In genomic region chr21:45643021-45643980, GRCh38 we compare ENCODE assay signal across 8 cellular contexts. TPM values are rescaled to one million over a fixed set of nuclear protein-coding genes. Genes with fewer than 3 reads are reported as not detected.
DNase-seq lines count a peak whose midpoint lies in the region; ATAC-seq, FAIRE-seq and TF ChIP-seq lines count a peak whose summit lies in the region.

PCBP3 (plus strand) TSS chr21:45643725; CDS start chr21:45850086, 206,361 bp downstream.

- no peak for TF ChIP-seq RAD21 in H1 (IDR thresholded peaks at IDR 0.05 in 1 of 2, conservative IDR thresholded peaks at IDR 0.05 in 1 of 2; ENCODE audit: low read depth in 2 of 2, low read length in 2 of 2)

- peaks cover 6% of the 10 kb centered on the region; the same call in 1 of the 2 replicates for H3K23me2 ChIP-seq in H1 (ENCODE audit: low read depth, low read length)

- no peak for TF ChIP-seq EP300 in H1 (IDR thresholded peaks at IDR 0.05; ENCODE audit: borderline replicate concordance in 1 of 2, low read depth in 2 of 2, low read length in 2 of 2)

- peaks cover 2 to 35% (median 24%) of the 10 kb centered on the region in 4 experiments for H3K27me3 ChIP-seq in H1 (replicated peaks in 1 of 4; ENCODE audit: control insufficient read depth in 3 of 4, extremely low read depth in 1 of 4, insufficient read depth in 3 of 4, low read length in 3 of 4)

- peak in 1 of 2 experiments; percentile 49; a peak in 1 of 3 replicates for TF ChIP-seq POLR2A in H1 (IDR thresholded peaks at IDR 0.05; ENCODE audit: control extremely low read depth in 1 of 2, low read depth in 2 of 2, low read length in 2 of 2)

- no peak within 1 kb of the TSS for H4K91ac ChIP-seq in H1 (replicated peaks; ENCODE audit: insufficient read length, low read length)

- POLR2A ChIA-PET in H1 (lab: Charles Lee; ENCODE audit: partially characterized antibody) = no interaction called here

- TF ChIP-seq CTCF in AG09309 (IDR thresholded peaks at IDR 0.05; ENCODE audit: control insufficient read depth, insufficient read depth, low read depth, low read length, missing control alignments) (no peak), H1 (IDR thresholded peaks at IDR 0.05; ENCODE audit: control extremely low read depth in 1 of 3, insufficient read depth in 1 of 3, low read depth in 1 of 3, low read length in 3 of 3) (no peak)

- H3K4ac ChIP-seq in H1 (replicated peaks; ENCODE audit: insufficient read length, low read depth, low read length) = no peak within 1 kb of the TSS

- H2BK15ac ChIP-seq in H1 (ENCODE audit: low read length) = no peak within 1 kb of the TSS

- H3K4me2 ChIP-seq in H1 (ENCODE audit: insufficient read depth in 1 of 2, low read depth in 2 of 2, low read length in 2 of 2) = peak within 1 kb of the TSS; percentile 65 to 71

- CTCF ChIA-PET in H1 (lab: Charles Lee; ENCODE audit: partially characterized antibody) = no interaction called here

- H3K18ac ChIP-seq in H1 (ENCODE audit: extremely low read depth, low read length) = no peak within 1 kb of the TSS

- H3K23ac ChIP-seq in H1 (ENCODE audit: insufficient read length) = no peak within 1 kb of the TSS

- no peaks in the 10 kb centered on the region for H3K9me3 ChIP-seq in H1 (ENCODE audit: insufficient read depth in 2 of 2, low read depth in 1 of 2, low read length in 1 of 2)
- no peaks in the 10 kb centered on the region for H3K9me3 ChIP-seq in mesodermal cell (ENCODE audit: control insufficient read depth, low read length)

- no peak within 1 kb of the TSS for H2AK5ac ChIP-seq in H1 (ENCODE audit: low read depth, low read length)

- no peak within 1 kb of the TSS for H2BK5ac ChIP-seq in H1 (ENCODE audit: low read depth, low read length)

- peaks cover 3 to 9% of the 10 kb centered on the region in 2 experiments for H4K20me1 ChIP-seq in H1 (replicated peaks in 1 of 2; ENCODE audit: control insufficient read depth in 1 of 2, insufficient read depth in 2 of 2, low read length in 2 of 2)

- H2BK20ac ChIP-seq in H1 (ENCODE audit: low read length) = no peak within 1 kb of the TSS

- ATAC-seq in GM19035 (IDR thresholded peaks at IDR 0.05; ENCODE audit: unreplicated experiment) (peak; percentile 76), HG03457 (IDR thresholded peaks at IDR 0.05; ENCODE audit: unreplicated experiment) (peak; percentile 50)

- peaks cover 2 to 8% (median 6%) of the 10 kb centered on the region in 4 experiments; a peak in 4 of 7 replicates for H3K4me1 ChIP-seq in H1 (replicated peaks in 1 of 4; ENCODE audit: control insufficient read depth in 3 of 4, insufficient read depth in 4 of 4, low read length in 3 of 4)
- peaks cover 10% of the 10 kb centered on the region for H3K4me1 ChIP-seq in mesodermal cell (ENCODE audit: control insufficient read depth, insufficient read depth, low read length, poor library complexity, severe bottlenecking)

- H3K79me1 ChIP-seq in H1 (ENCODE audit: low read depth, low read length) = no peaks in the 10 kb centered on the region

- no peak within 1 kb of the TSS for H2BK12ac ChIP-seq in H1 (ENCODE audit: low read depth, low read length)

- H3K56ac ChIP-seq in H1 (replicated peaks; ENCODE audit: insufficient read length, low read depth, low read length) = no peak within 1 kb of the TSS

- 0 out of 2 replicates have a peak within 1 kb of the TSS, but pooled peaks have one; percentile 19 for H4K8ac ChIP-seq in H1 (ENCODE audit: extremely low read depth, insufficient read depth, low read length)

- H3K4me3 ChIP-seq in AG09309 (ENCODE audit: control insufficient read depth, low read depth, low read length) (peak within 1 kb of the TSS; percentile 33), H1 (ENCODE audit: extremely low read depth in 1 of 4, insufficient read depth in 2 of 4, low read depth in 3 of 4, low read length in 4 of 4) (peak within 1 kb of the TSS; percentile 42 to 71 (median 52)), mesodermal cell (ENCODE audit: extremely low read depth, insufficient read depth, low read length, poor library complexity, severe bottlenecking) (peak within 1 kb of the TSS; percentile 36)

- no peak within 1 kb of the TSS for H2AFZ ChIP-seq in H1 (ENCODE audit: low read length)

- H3K79me2 ChIP-seq in H1 (ENCODE audit: control insufficient read depth in 1 of 2, insufficient read depth in 2 of 2, low read length in 2 of 2) = peaks cover 0 to 2% of the 10 kb centered on the region in 2 experiments; a peak in 1 of 4 replicates

- peak within 1 kb of the TSS in 2 of 4 experiments; percentile 40 to 52; a peak in 3 of 7 replicates for H3K9ac ChIP-seq in H1 (replicated peaks in 1 of 4; ENCODE audit: extremely low read depth in 1 of 4, low read depth in 3 of 4, low read length in 3 of 4)

- DNase-seq in AG09309 (ENCODE audit: low read depth) = peak; percentile 45
- DNase-seq in NCI-H748 treated with DMSO at 0.1 percent for 48 hours (lab: John Stamatoyannopoulos, UW) = peak; percentile 91
- DNase-seq in activated CD8-positive, alpha-beta memory T cell treated with anti-CD3 and anti-CD28 coated beads for 48 hours (ENCODE audit: low read depth in 2 of 3, low spot score in 2 of 3) = peak; percentile 81 to 98 (median 94)
- peak; percentile 86 to 99 for DNase-seq in H1 (ENCODE audit: low read depth in 1 of 2, low spot score in 2 of 2)
- peak; percentile 68 for DNase-seq in stimulated activated CD8-positive, alpha-beta memory T cell treated with anti-CD3 and anti-CD28 coated beads, Interleukin-12 subunit alpha, Interleukin-12 subunit beta, amount 100 ng/mL, for 4 hours (ENCODE audit: low read depth)

- no peak within 1 kb of the TSS for H3K14ac ChIP-seq in H1 (ENCODE audit: insufficient read length)

- H3K36me3 ChIP-seq in H1 (ENCODE audit: control insufficient read depth in 2 of 4, insufficient read depth in 4 of 4, low read length in 3 of 4) = no peaks in the 10 kb centered on the region
- H3K36me3 ChIP-seq in mesodermal cell (ENCODE audit: control insufficient read depth, insufficient read depth, low read length) = no peaks in the 10 kb centered on the region

- H4K5ac ChIP-seq in H1 (ENCODE audit: insufficient read length, low read depth, low read length) = no peak within 1 kb of the TSS

- 4% methylated on average over 11 of the region's 120 CpGs; no CpG with 5 or more reads in 1 of the 2 experiments for WGBS in H1 (ENCODE audit: extremely low coverage in 1 of 2, insufficient coverage in 1 of 2, insufficient read length in 1 of 2, insufficient replicate concordance in 2 of 2, low coverage in 1 of 2, low lambda C conversion rate in 2 of 2, missing lambda C conversion rate in 1 of 2), 2 experiments
- 0% methylated on average over 49 to 83 of the region's 120 CpGs for WGBS in mesodermal cell (ENCODE audit: insufficient coverage in 2 of 2), 2 experiments

- H2BK120ac ChIP-seq in H1 (replicated peaks; ENCODE audit: low read depth, low read length) = no peak within 1 kb of the TSS

- H3K27ac ChIP-seq in H1 (ENCODE audit: low read depth, low read length) = no peak within 1 kb of the TSS
- H3K27ac ChIP-seq in mesodermal cell (ENCODE audit: low read depth, low read length, severe bottlenecking) = no peak within 1 kb of the TSS

- FAIRE-seq in H1 (lab: Jason Lieb, UNC) = no peak

TF ChIP-seq in H1, 55 proteins besides CTCF, POLR2A, EP300 and RAD21:
- TF ChIP-seq MAX (IDR thresholded peaks at IDR 0.05) (no peak), CREB1 (IDR thresholded peaks at IDR 0.05) (peak; percentile 38), E2F6 (IDR thresholded peaks at IDR 0.05) (peak; percentile 41; the same call in 1 of the 2 replicates), EGR1 (IDR thresholded peaks at IDR 0.05; ENCODE audit: borderline replicate concordance, low read depth, low read length) (peak; percentile 17; the same call in 1 of the 2 replicates), RXRA (IDR thresholded peaks at IDR 0.05; ENCODE audit: insufficient read depth, low read depth, low read length) (no peak), TBP (IDR thresholded peaks at IDR 0.05; ENCODE audit: low read depth, low read length) (peak; percentile 43; the same call in 1 of the 2 replicates), SP2 (IDR thresholded peaks at IDR 0.05; ENCODE audit: low read length) (no peak), CEBPB (IDR thresholded peaks at IDR 0.05; ENCODE audit: low read depth, low read length) (no peak), NRF1 (IDR thresholded peaks at IDR 0.05; ENCODE audit: low read depth, low read length) (peak; percentile 6; the same call in 1 of the 2 replicates), SP1 (IDR thresholded peaks at IDR 0.05; ENCODE audit: low read depth, low read length) (0 out of 2 replicates have a peak, but pooled peaks have one; percentile 22), CBX5 (IDR thresholded peaks at IDR 0.05; ENCODE audit: low read depth, low read length) (no peak), TAF1 (IDR thresholded peaks at IDR 0.05; ENCODE audit: low read depth, low read length) (peak; percentile 75), PHF8 (conservative IDR thresholded peaks at IDR 0.05; ENCODE audit: low read depth, low read length) (peak; percentile 27; the same call in 1 of the 2 replicates)

RNA-seq across cellular contexts. Expression of gene PCBP3, which starts in this region (rescaled TPM):
- 6.3 TPM in 2 replicates for total RNA-seq in H1 (2021; fragmentation: NEBNext Ultra II Directional; extraction: Animal tissue kit (Norgen Biotek cat#: 25700))
- polyA plus RNA-seq in H1 (2011; rRNA removed) = 3.5 and 7.3 TPM in 2 replicates
- polyA plus RNA-seq in H1 (2011; cell fraction: cytosol; rRNA removed) = 3.1 TPM
- 12.8 TPM for polyA plus RNA-seq in H1 (2011; cell fraction: nucleus; rRNA removed)
- 7.9 to 9.2 TPM (median 8.4 TPM) in 4 replicates for polyA plus RNA-seq in H1 (2012, experiment 1 of 2)
- 6.9 TPM for polyA plus RNA-seq in H1 (2012, experiment 2 of 2)
- polyA plus RNA-seq in H1 (2013, experiment 1 of 2) = 4.4 TPM
- 5.4 TPM for polyA plus RNA-seq in H1 (2013, experiment 2 of 2)
- 10.6 and 11.2 TPM in 2 replicates for polyA minus RNA-seq in H1 (2011; rRNA and poly(A)+ RNA removed)
- polyA minus RNA-seq in H1 (2011; cell fraction: cytosol; rRNA and poly(A)+ RNA removed) = 4.0 TPM
- 17.3 TPM for polyA minus RNA-seq in H1 (2011; cell fraction: nucleus; rRNA and poly(A)+ RNA removed)
- 4.9 TPM for polyA plus RNA-seq in mesodermal cell (2013, experiment 1 of 2)
- 3.1 TPM for polyA plus RNA-seq in mesodermal cell (2013, experiment 2 of 2)
